In the genomic region with DNA sequence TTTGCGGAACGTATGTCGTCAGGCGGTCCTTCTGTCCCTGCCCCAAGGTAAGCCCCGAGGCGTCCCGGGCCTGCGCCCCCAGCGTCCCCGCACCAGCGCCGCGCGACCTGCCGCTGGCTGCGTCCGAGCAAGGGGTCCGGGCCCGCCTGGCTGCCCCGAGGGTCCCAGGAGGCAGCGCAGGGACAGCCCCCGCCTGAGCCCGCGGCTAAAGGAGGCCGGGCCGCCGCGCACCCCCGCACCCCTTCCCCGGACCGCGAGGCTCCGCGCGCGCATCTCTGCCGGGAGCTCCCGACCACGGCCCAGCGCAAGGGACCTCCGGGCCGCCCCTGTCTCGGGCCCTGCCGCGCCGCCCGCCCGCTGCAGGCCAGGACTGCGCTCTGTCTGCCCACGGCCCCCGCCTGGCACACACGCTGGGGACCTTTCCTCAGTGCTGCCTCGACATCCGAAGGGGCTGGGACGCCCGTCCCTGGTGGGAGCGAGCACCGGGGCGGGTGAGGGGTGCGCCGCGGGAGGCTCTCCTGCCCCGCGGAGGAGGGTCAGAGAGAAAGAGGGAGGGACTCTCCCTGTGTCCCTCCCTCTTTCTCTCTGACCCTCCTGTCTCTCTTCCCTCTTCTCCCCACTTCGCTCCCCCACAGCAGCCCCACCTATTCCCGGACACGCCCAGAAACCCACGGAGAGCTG, we compare ENCODE assay signal across 8 cellular contexts. TPM values are rescaled to one million over a fixed set of nuclear protein-coding genes. Genes with fewer than 3 reads are reported as not detected.
DNase-seq lines count a peak whose midpoint lies in the region; ATAC-seq and TF ChIP-seq lines count a peak whose summit lies in the region.

No MANE protein-coding gene starts in this region.

- H3K9ac ChIP-seq in H9 (ENCODE audit: extremely low read depth, insufficient read length, low read length) (no peak overlapping the region), iPS-18a (ENCODE audit: low read length) (no peak overlapping the region), smooth muscle cell (ENCODE audit: low read depth) (peak overlapping the region; percentile 51)

- H3K23me2 ChIP-seq in H9 (ENCODE audit: insufficient read length, low read depth, low read length, poor library complexity, severe bottlenecking) = peaks cover 5% of the 10 kb centered on the region

- H3K4me3 Mint-ChIP-seq in H9 = peak overlapping the region; percentile 54 to 78

- H3K4me2 ChIP-seq in H9 (ENCODE audit: insufficient read depth, insufficient read length, low read length) (peak overlapping the region; percentile 69), smooth muscle cell (peak overlapping the region; percentile 95)

- H3K23ac ChIP-seq in H9 (ENCODE audit: insufficient read length, low read depth, low read length) = no peak overlapping the region

- H3K79me2 ChIP-seq in H9 (ENCODE audit: insufficient read depth, low read length) = no peaks in the 10 kb centered on the region
- H3K79me2 ChIP-seq in smooth muscle cell (ENCODE audit: low read depth) = no peaks in the 10 kb centered on the region

- no peaks in the 10 kb centered on the region for H3K79me1 ChIP-seq in H9 (ENCODE audit: insufficient read depth, low read depth, low read length, poor library complexity, severe bottlenecking)

- no peak overlapping the region for H4K8ac ChIP-seq in H9 (replicated peaks; ENCODE audit: insufficient read length, low read depth, low read length)

- peaks cover 6% of the 10 kb centered on the region in 2 experiments for H3K4me1 Mint-ChIP-seq in H9

- H2BK15ac ChIP-seq in H9 (ENCODE audit: low read depth, low read length) = no peak overlapping the region

- H3K27ac ChIP-seq in H9 (ENCODE audit: insufficient read length, low read depth, low read length) = no peak overlapping the region
- H3K27ac ChIP-seq in iPS-18a (ENCODE audit: low read length) = no peak overlapping the region
- no peak overlapping the region for H3K27ac ChIP-seq in smooth muscle cell (ENCODE audit: low read depth)

- WGBS in H9 (ENCODE audit: extremely low coverage, insufficient read length, low lambda C conversion rate) = no CpG with 5 or more reads among the region's 68 CpGs
- 6% methylated on average over 22 of the region's 68 CpGs for WGBS in smooth muscle cell (ENCODE audit: low lambda C conversion rate)

- no peak overlapping the region for H4K91ac ChIP-seq in H9 (ENCODE audit: insufficient read length, low read depth, low read length)

- no peak for TF ChIP-seq CTCF in H9 (conservative IDR thresholded peaks at IDR 0.05)
- TF ChIP-seq CTCF in astrocyte of the spinal cord (IDR thresholded peaks at IDR 0.05; ENCODE audit: low read depth, low read length) = no peak
- no peak for TF ChIP-seq CTCF in smooth muscle cell (IDR thresholded peaks at IDR 0.05; ENCODE audit: borderline replicate concordance, insufficient read depth, poor library complexity, severe bottlenecking)

- no peaks in the 10 kb centered on the region for H4K20me1 ChIP-seq in H9 (ENCODE audit: control insufficient read depth, insufficient read depth, insufficient read length)
- H4K20me1 ChIP-seq in smooth muscle cell (ENCODE audit: low read depth) = no peaks in the 10 kb centered on the region

- no peak overlapping the region; the same call in 1 of the 2 replicates for H3K14ac ChIP-seq in H9 (ENCODE audit: insufficient read depth, low read length)

- ATAC-seq in HG02970 (IDR thresholded peaks at IDR 0.05; ENCODE audit: low FRiP score, unreplicated experiment) = no peak

- H3K9me3 Mint-ChIP-seq in H9 = peaks cover 0 to 7% of the 10 kb centered on the region in 2 experiments; a peak in 3 of 5 replicates

- H2AFZ ChIP-seq in H9 (ENCODE audit: low read length) = no peak overlapping the region
- no peak overlapping the region for H2AFZ ChIP-seq in smooth muscle cell (ENCODE audit: low read depth)

- no peak overlapping the region for H3K56ac ChIP-seq in H9 (ENCODE audit: insufficient read length, low read depth, low read length)

- H3K4me1 ChIP-seq in H9 (ENCODE audit: insufficient read depth, low read length) = no peaks in the 10 kb centered on the region
- H3K4me1 ChIP-seq in iPS-18a (ENCODE audit: control insufficient read depth, low read depth, low read length) = no peaks in the 10 kb centered on the region
- H3K4me1 ChIP-seq in smooth muscle cell (ENCODE audit: low read depth) = no peaks in the 10 kb centered on the region

- no peaks in the 10 kb centered on the region; the same call in 1 of the 2 replicates for H3K27me3 ChIP-seq in H9 (ENCODE audit: insufficient read depth, low read length)
- H3K27me3 ChIP-seq in iPS-18a (ENCODE audit: control insufficient read depth, insufficient read depth, low read length) = peaks cover 28% of the 10 kb centered on the region
- no peaks in the 10 kb centered on the region for H3K27me3 ChIP-seq in smooth muscle cell (ENCODE audit: low read depth)

- H2BK5ac ChIP-seq in H9 (ENCODE audit: insufficient read length, low read length) = no peak overlapping the region

- H3K27me3 Mint-ChIP-seq in H9 (ENCODE audit: low read depth) = peaks cover 39% of the 10 kb centered on the region

- H2BK20ac ChIP-seq in H9 (ENCODE audit: low read depth, low read length, poor library complexity, severe bottlenecking) = no peak overlapping the region

- no peak overlapping the region for H2BK12ac ChIP-seq in H9 (ENCODE audit: insufficient read length, low read depth, low read length)

- H3K9me3 ChIP-seq in H9 (ENCODE audit: control insufficient read depth, low read depth, low read length) (no peaks in the 10 kb centered on the region), iPS-18a (ENCODE audit: control insufficient read depth, low read depth, low read length) (no peaks in the 10 kb centered on the region), smooth muscle cell (replicated peaks; ENCODE audit: low read depth) (no peaks in the 10 kb centered on the region)

- DNase-seq in H9 (no peak), astrocyte of the spinal cord (ENCODE audit: low read depth, low spot score) (no peak), smooth muscle cell (lab: John Stamatoyannopoulos, UW; ENCODE audit: unreplicated experiment) (no peak), GOT3 (lab: John Stamatoyannopoulos, UW) (no peak)
- DNase-seq in activated CD4-positive, CD25-positive, alpha-beta regulatory T cell (lab: John Stamatoyannopoulos, UW) = no peak
- DNase-seq in activated CD4-positive, alpha-beta T cell treated with anti-CD3 and anti-CD28 coated beads for 1 hour = no peak

- H2BK120ac ChIP-seq in H9 (ENCODE audit: low read depth, low read length, poor library complexity, severe bottlenecking) = no peak overlapping the region

- H3K36me3 Mint-ChIP-seq in H9 (ENCODE audit: insufficient read depth in 1 of 3, low read depth in 3 of 3) = peaks cover 0 to 9% (median 0%) of the 10 kb centered on the region in 3 experiments; a peak in 4 of 7 replicates

- in situ Hi-C loops in astrocyte of the spinal cord (cut with HindIII; ENCODE audit: low sequenced_read_pairs) = no loop called here

- no peak overlapping the region for H3K18ac ChIP-seq in H9 (ENCODE audit: insufficient read length, low read depth, low read length)

- H3K36me3 ChIP-seq in iPS-18a (ENCODE audit: control insufficient read depth, low read depth, low read length) (no peaks in the 10 kb centered on the region), smooth muscle cell (ENCODE audit: low read depth) (no peaks in the 10 kb centered on the region)

- no peak overlapping the region; a peak in 1 of 7 replicates for H3K27ac Mint-ChIP-seq in H9

- peaks cover 7% of the 10 kb centered on the region for H3F3A ChIP-seq in smooth muscle cell (ENCODE audit: low read depth)

- H3K4me3 ChIP-seq in astrocyte of the spinal cord (ENCODE audit: low read depth, low read length) (peak overlapping the region; percentile 44), iPS-18a (ENCODE audit: low read length) (peak overlapping the region; percentile 47), smooth muscle cell (peak overlapping the region; percentile 66)

- no peak overlapping the region for H2AK5ac ChIP-seq in H9 (ENCODE audit: insufficient read length, low read length)

- no peak overlapping the region for H3K4ac ChIP-seq in H9 (ENCODE audit: low read depth, low read length)

- no peak overlapping the region for H3T11ph ChIP-seq in H9 (ENCODE audit: low read length)

- no peak overlapping the region for H4K5ac ChIP-seq in H9 (ENCODE audit: insufficient read length, low read depth, low read length)

RNA-seq across cellular contexts. Expression of gene SHH, which starts 25.0 kb away (rescaled TPM):
- total RNA-seq in H9 (2021) (0.07 and 0.09 TPM in 2 replicates), smooth muscle cell (0.27 TPM in 1 of 2 replicates, not detected in the other)
- polyA plus RNA-seq in smooth muscle cell = 0.20 TPM in 1 of 2 replicates, not detected in the other
